In genomic region chr1:100971021-100971420, GRCh38 we compare ENCODE assay signal across 22 cellular contexts.
"Had no signal": no experiment of that assay in that cellular context is flagged by ENCODE, and none has a peak within 500 bp of the region (broad histone marks: within the 10 kb centered on the region; RNA-seq: fewer than 3 reads in every experiment).

No MANE protein-coding gene starts in this region.

- H3K9me3 ChIP-seq: mucosa of descending colon, SJSA1, stomach, thoracic aorta, upper lobe of right lung had no signal

- H3K27me3 Mint-ChIP-seq: activated CD4-positive, alpha-beta memory T cell treated with anti-CD3 and anti-CD28 coated beads for 36 hours; activated CD4-positive, alpha-beta T cell treated with anti-CD3 and anti-CD28 coated beads for 36 hours; activated CD8-positive, alpha-beta memory T cell treated with anti-CD3 and anti-CD28 coated beads, Interleukin-2, amount 10 ng/mL, durations not matched to agents 7 days and 5 days; activated naive CD8-positive, alpha-beta T cell treated with anti-CD3 and anti-CD28 coated beads, Interleukin-2, amount 10 ng/mL, durations not matched to agents 7 days and 5 days; dendritic cell treated with granulocyte-macrophage colony-stimulating factor and Interleukin-4, amounts not matched to agents 40 ng/mL and 50 ng/mL, for 4 days had no signal

- H3K4me3 ChIP-seq: mucosa of descending colon, SJSA1, stomach, thoracic aorta, upper lobe of right lung had no signal

- ATAC-seq: activated CD4-positive, alpha-beta T cell treated with anti-CD3 and anti-CD28 coated beads for 36 hours; activated CD8-positive, alpha-beta memory T cell treated with anti-CD3 and anti-CD28 coated beads, Interleukin-2, amount 10 ng/mL, durations not matched to agents 7 days and 5 days; activated T-cell treated with anti-CD3 and anti-CD28 coated beads, Interleukin-2, amount 50 U/mL, for 4 hours; left lobe of liver; mucosa of descending colon; natural killer cell; right cardiac atrium; upper lobe of right lung had no signal

- H3K27ac Mint-ChIP-seq: activated CD4-positive, alpha-beta memory T cell treated with anti-CD3 and anti-CD28 coated beads for 36 hours; activated CD4-positive, alpha-beta T cell treated with anti-CD3 and anti-CD28 coated beads for 36 hours; activated CD8-positive, alpha-beta memory T cell treated with anti-CD3 and anti-CD28 coated beads, Interleukin-2, amount 10 ng/mL, durations not matched to agents 7 days and 5 days; activated naive CD8-positive, alpha-beta T cell treated with anti-CD3 and anti-CD28 coated beads, Interleukin-2, amount 10 ng/mL, durations not matched to agents 7 days and 5 days; dendritic cell treated with granulocyte-macrophage colony-stimulating factor and Interleukin-4, amounts not matched to agents 40 ng/mL and 50 ng/mL, for 4 days had no signal

- H3K9me3 Mint-ChIP-seq: activated CD4-positive, alpha-beta memory T cell treated with anti-CD3 and anti-CD28 coated beads for 36 hours; activated naive CD8-positive, alpha-beta T cell treated with anti-CD3 and anti-CD28 coated beads, Interleukin-2, amount 10 ng/mL, durations not matched to agents 7 days and 5 days; activated T-cell treated with anti-CD3 and anti-CD28 coated beads, Interleukin-2, amount 50 U/mL, for 4 hours; dendritic cell treated with granulocyte-macrophage colony-stimulating factor and Interleukin-4, amounts not matched to agents 40 ng/mL and 50 ng/mL, for 4 days; natural killer cell had no signal

- H3K27ac ChIP-seq: SJSA1, stomach, thoracic aorta, upper lobe of right lung had no signal

- H3K4me1 Mint-ChIP-seq: activated CD8-positive, alpha-beta memory T cell treated with anti-CD3 and anti-CD28 coated beads, Interleukin-2, amount 10 ng/mL, durations not matched to agents 7 days and 5 days had no signal

- DNase-seq: activated CD4-positive, alpha-beta memory T cell treated with anti-CD3 and anti-CD28 coated beads for 36 hours; activated CD4-positive, alpha-beta T cell treated with anti-CD3 and anti-CD28 coated beads for 36 hours; activated CD8-positive, alpha-beta memory T cell treated with anti-CD3 and anti-CD28 coated beads, Interleukin-2, amount 10 ng/mL, durations not matched to agents 7 days and 5 days; activated gamma-delta T cell treated with Interleukin-2 at 50 U/mL for 16 hours; activated naive CD8-positive, alpha-beta T cell treated with anti-CD3 and anti-CD28 coated beads, Interleukin-2, amount 10 ng/mL, durations not matched to agents 7 days and 5 days; activated T-cell treated with anti-CD3 and anti-CD28 coated beads, Interleukin-2, amount 50 U/mL, for 4 hours; aorta; cerebellar nuclear complex; islet precursor cell; mucosa of descending colon; natural killer cell; occipital lobe; right cardiac atrium; small intestine; stimulated activated CD4-positive, alpha-beta T cell treated with anti-CD3 and anti-CD28 coated beads, Interleukin-4, amount 100 ng/mL, for 4 hours; stomach; SW 1271; upper lobe of right lung had no signal

- H3K4me3 Mint-ChIP-seq: activated CD4-positive, alpha-beta memory T cell treated with anti-CD3 and anti-CD28 coated beads for 36 hours; activated CD4-positive, alpha-beta T cell treated with anti-CD3 and anti-CD28 coated beads for 36 hours; activated CD8-positive, alpha-beta memory T cell treated with anti-CD3 and anti-CD28 coated beads, Interleukin-2, amount 10 ng/mL, durations not matched to agents 7 days and 5 days; activated naive CD8-positive, alpha-beta T cell treated with anti-CD3 and anti-CD28 coated beads, Interleukin-2, amount 10 ng/mL, durations not matched to agents 7 days and 5 days; activated T-cell treated with anti-CD3 and anti-CD28 coated beads, Interleukin-2, amount 50 U/mL, for 4 hours; dendritic cell treated with granulocyte-macrophage colony-stimulating factor and Interleukin-4, amounts not matched to agents 40 ng/mL and 50 ng/mL, for 4 days; natural killer cell had no signal

- H3K27me3 ChIP-seq: SJSA1, stomach, upper lobe of right lung had no signal
